ENCODE assay signal across 5 cellular contexts in the genomic region with DNA sequence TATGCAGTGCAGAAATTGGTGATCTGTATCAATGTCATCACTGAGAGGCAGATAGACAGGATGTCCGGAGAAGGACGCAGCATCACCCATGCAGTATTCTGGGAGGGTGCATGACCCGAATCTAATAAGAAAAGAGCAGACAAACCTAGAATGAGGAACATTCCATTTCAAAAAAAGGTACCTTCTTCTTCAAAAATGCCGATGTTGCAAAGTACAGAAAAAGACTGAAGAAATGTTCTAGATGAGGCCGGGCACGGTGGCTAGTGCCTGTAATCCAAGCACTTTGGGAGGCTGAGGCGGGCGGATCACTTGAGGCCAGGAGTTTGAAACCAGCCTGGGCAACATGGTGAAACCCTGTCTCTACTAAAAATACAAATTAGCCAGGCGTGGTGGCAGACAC. TPM values are rescaled to one million over a fixed set of nuclear protein-coding genes. Genes with fewer than 3 reads are reported as not detected.
"Had no signal": no experiment of that assay in that cellular context is flagged by ENCODE, and none has a peak within 500 bp of the region (broad histone marks: within the 10 kb centered on the region; RNA-seq: fewer than 3 reads in every experiment).

No MANE protein-coding gene starts in this region.

RNA-seq across cellular contexts. Expression of a gene that starts 28.2 kb away (rescaled TPM):
- total RNA-seq: OCI-LY7, PC-9, RPMI7951, SK-MEL-5, T-cell had no signal
